Comparison of ENCODE assay signal across 8 cellular contexts in the genomic region with DNA sequence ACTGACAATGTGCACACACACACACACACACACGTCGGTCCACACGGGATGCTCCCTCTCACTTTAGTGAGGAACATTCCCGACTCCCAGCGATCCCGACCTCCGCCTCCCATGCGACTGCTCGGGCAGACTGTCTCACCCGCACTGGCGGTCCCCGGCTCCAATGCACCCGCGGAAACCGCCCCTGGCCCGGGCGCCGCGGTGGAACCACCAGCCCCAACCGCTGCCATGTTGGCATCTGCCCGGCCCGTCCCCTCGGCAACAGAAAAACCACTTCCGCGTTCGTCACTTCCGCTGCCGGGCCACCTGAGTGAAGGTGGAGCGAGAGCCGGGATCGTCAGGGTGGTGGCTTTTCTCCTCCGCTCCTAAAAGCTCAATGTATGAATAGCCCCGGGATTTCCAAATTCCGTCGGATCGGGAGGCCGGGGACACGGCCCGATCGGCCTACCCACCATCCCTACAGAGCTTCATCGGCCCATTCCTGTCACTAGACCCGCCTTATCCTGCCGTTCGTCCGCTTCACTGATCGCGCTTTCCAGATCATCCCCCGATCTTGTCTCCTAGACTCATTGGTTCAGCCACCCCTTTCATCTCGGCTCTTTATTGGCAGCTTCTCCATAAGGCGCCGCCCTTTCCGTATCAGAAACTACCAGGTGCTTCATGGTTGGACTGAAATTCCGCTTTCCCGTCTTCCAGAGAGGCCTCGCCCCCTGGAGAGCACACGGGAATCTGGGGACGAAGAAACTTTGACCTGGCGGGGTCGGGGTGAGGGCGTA. TPM values are rescaled to one million over a fixed set of nuclear protein-coding genes. Genes with fewer than 3 reads are reported as not detected.
A peak's percentile ranks its signal among the peaks of the same experiment; 100 is the strongest.
DNase-seq lines count a peak whose midpoint lies in the region; ATAC-seq and TF ChIP-seq lines count a peak whose summit lies in the region.

Gene SLC35A2, minus strand, starts transcription at position 240 of the 776 bp plus-strand sequence. Its CDS starts 10 bp downstream, at position 230.

- peak within 1 kb of the TSS; percentile 100 for H3K27ac Mint-ChIP-seq in Caco-2 (ENCODE audit: unreplicated experiment)

- H4K20me1 ChIP-seq in PC-3 (ENCODE audit: low read length) = no peaks in the 10 kb centered on the region

- H3K27ac ChIP-seq in PC-3 (ENCODE audit: low read length) (peak within 1 kb of the TSS; percentile 91), epithelial cell of prostate (peak within 1 kb of the TSS; percentile 90)

- peak within 1 kb of the TSS; percentile 95 for H3K4me2 ChIP-seq in PC-3 (ENCODE audit: low read length)

- H3K4me1 Mint-ChIP-seq in Caco-2 (ENCODE audit: low read depth, unreplicated experiment) = peaks cover 21% of the 10 kb centered on the region

- peak within 1 kb of the TSS; percentile 95 for H3K4me3 Mint-ChIP-seq in Caco-2 (ENCODE audit: unreplicated experiment)

- CTCF ChIA-PET in Caco-2 (lab: Charles Lee) (interaction anchor here (1.0 to 1.5 kb wide), 6 partner anchors 14 to 244 kb away, joined by 3 to 4 read pairs (median 4); partner anchors contain the start of genes PQBP1 and TIMM17B), PC-3 (lab: Charles Lee) (no interaction called here)

- BruUV-seq in Caco-2 (replicated peaks; lab: Mats Ljungman, UMichigan) = no TSS peak
- no TSS peak for BruUV-seq in PC-3 (replicated peaks; lab: Mats Ljungman, UMichigan)

- peak within 1 kb of the TSS; percentile 93 for H2AFZ ChIP-seq in PC-3 (ENCODE audit: low read length)

- H3K36me3 ChIP-seq in Caco-2 (ENCODE audit: control insufficient read depth, insufficient read depth, low read length) (no peaks in the 10 kb centered on the region; the same call in 1 of the 2 replicates), PC-3 (ENCODE audit: low read depth, low read length) (peaks cover 11% of the 10 kb centered on the region; the same call in 1 of the 2 replicates), mucosa of descending colon (ENCODE audit: low read depth) (no peaks in the 10 kb centered on the region)

- H3F3A ChIP-seq in PC-3 (ENCODE audit: low read length, unreplicated experiment) = no peaks in the 10 kb centered on the region

- DNase-seq in Caco-2 = peak; percentile 86 to 91
- DNase-seq in Jurkat, Clone E6-1 (ENCODE audit: low read depth, low spot score) = peak; percentile 76
- peak; percentile 84 for DNase-seq in PC-3
- peak; percentile 84 for DNase-seq in activated T-cell treated with anti-CD3 and anti-CD28 coated beads for 4 hours
- no peak for DNase-seq in epithelial cell of prostate (ENCODE audit: low read depth, low spot score)
- DNase-seq in mucosa of descending colon = peak; percentile 88 to 90 (median 89)
- DNase-seq in stimulated activated CD8-positive, alpha-beta memory T cell treated with anti-CD3 and anti-CD28 coated beads, Interleukin-4, amount 100 ng/mL, for 1 hour (ENCODE audit: low read depth in 2 of 2, low spot score in 1 of 2) = peak; percentile 79

- peak within 1 kb of the TSS; percentile 94 for H3K9ac ChIP-seq in PC-3 (ENCODE audit: low read length)

- peak within 1 kb of the TSS; percentile 87 for H3K4me3 ChIP-seq in Caco-2 (ENCODE audit: low read depth, low read length)
- peak within 1 kb of the TSS; percentile 70 for H3K4me3 ChIP-seq in Jurkat, Clone E6-1 (ENCODE audit: low read length)
- peak within 1 kb of the TSS; percentile 85 for H3K4me3 ChIP-seq in PC-3 (ENCODE audit: low read length)
- H3K4me3 ChIP-seq in mucosa of descending colon = peak within 1 kb of the TSS; percentile 30

- TF ChIP-seq CTCF in Caco-2 (IDR thresholded peaks at IDR 0.05; ENCODE audit: insufficient read depth in 1 of 2, low read depth in 1 of 2, low read length in 1 of 2, severe bottlenecking in 1 of 2, unreplicated experiment in 1 of 2) (no peak), PC-3 (conservative IDR thresholded peaks at IDR 0.05; ENCODE audit: low read depth, low read length) (no peak), mucosa of descending colon (IDR thresholded peaks at IDR 0.05) (no peak)

- intact Hi-C loops in Caco-2 (cut with micrococcal nuclease; ENCODE audit: unreplicated experiment) (loop anchor here (1.0 to 2.0 kb wide), 2 partner anchors 13 to 57 kb away; no protein-coding TSS in a partner anchor), PC-3 (cut with micrococcal nuclease) (loop anchor here (2.0 to 5.0 kb wide), 2 partner anchors 15 to 109 kb away; partner anchors contain the start of genes HDAC6, PQBP1 and TIMM17B), mucosa of descending colon (cut with DNase I, micrococcal nuclease) (no loop called here)

- no peaks in the 10 kb centered on the region for H3K9me3 Mint-ChIP-seq in Caco-2 (ENCODE audit: unreplicated experiment)

- POLR2A ChIA-PET in Caco-2 (lab: Charles Lee) = interaction anchor here (0.6 to 1.6 kb wide), 11 partner anchors 9 to 1261 kb away, joined by 3 to 24 read pairs (median 4); partner anchors contain the start of genes ELK1, HDAC6, PQBP1 and TIMM17B
- POLR2A ChIA-PET in PC-3 (lab: Charles Lee; ENCODE audit: unreplicated experiment) = interaction anchor here (0.7 to 1.2 kb wide), 3 partner anchors 14 to 235 kb away, joined by 3 to 8 read pairs (median 5); partner anchors contain the start of genes PQBP1 and TIMM17B

- peaks cover 33% of the 10 kb centered on the region for H3K36me3 Mint-ChIP-seq in Caco-2 (ENCODE audit: insufficient read depth, unreplicated experiment)

- H3K27me3 Mint-ChIP-seq in Caco-2 (ENCODE audit: insufficient read depth, unreplicated experiment) = no peaks in the 10 kb centered on the region

- ATAC-seq in GM21526 (IDR thresholded peaks at IDR 0.05; ENCODE audit: low FRiP score, unreplicated experiment) = peak; percentile 40
- ATAC-seq in PC-3 = peak; percentile 93
- peak; percentile 86 for ATAC-seq in mucosa of descending colon

- H3K9me3 ChIP-seq in Caco-2 = no peaks in the 10 kb centered on the region
- no peaks in the 10 kb centered on the region for H3K9me3 ChIP-seq in PC-3 (ENCODE audit: low read length)
- no peaks in the 10 kb centered on the region for H3K9me3 ChIP-seq in mucosa of descending colon

- H3K27me3 ChIP-seq in Caco-2 (replicated peaks; ENCODE audit: control insufficient read depth, insufficient read depth, low read length) (no peaks in the 10 kb centered on the region), PC-3 (ENCODE audit: low read length) (no peaks in the 10 kb centered on the region)

- H3K4me1 ChIP-seq in Caco-2 (0 out of 2 replicates have a peak, but pooled peaks cover 7% of the 10 kb centered on the region), PC-3 (ENCODE audit: insufficient read depth, low read length) (peaks cover 16% of the 10 kb centered on the region), mucosa of descending colon (ENCODE audit: low read depth) (no peaks in the 10 kb centered on the region)

- peaks cover 46% of the 10 kb centered on the region for H3K79me2 ChIP-seq in PC-3 (ENCODE audit: low read length)

- no peaks in the 10 kb centered on the region for H3K9me2 ChIP-seq in PC-3 (replicated peaks; ENCODE audit: low read length)

RNA-seq across cellular contexts. Expression of gene SLC35A2, which starts in this region (rescaled TPM):
- 58.8 and 61.4 TPM in 2 replicates for total RNA-seq in Caco-2 (2022)
- polyA plus RNA-seq in Jurkat, Clone E6-1 (2012; ENCODE audit: insufficient read depth, insufficient read length) = 22.6 TPM
- 46.6 and 46.8 TPM in 2 replicates for total RNA-seq in PC-3 (2014; rRNA removed)
- 10 to 100 TPM; 26.4 to 62.1 (median 52.2) TPM for total RNA-seq in mucosa of descending colon

Comparison
In these comparisons a context has a peak if more than half of its experiments do, and no peak if none do; other contexts are left out.
1. H3K4me3 ChIP-seq: peak in every context shown above with its lines; median percentile 87 in Caco-2; 85 in PC-3; 70 in Jurkat, Clone E6-1; 30 in mucosa of descending colon.
2. ATAC-seq: peak in every context shown above with its lines; median percentile 93 in PC-3; 86 in mucosa of descending colon; 40 in GM21526.
3. intact Hi-C loops: an anchor here in Caco-2 (1.0 to 2.0 kb wide) and PC-3 (2.0 to 5.0 kb wide); none called in mucosa of descending colon.